ENCODE assay signal across 9 cellular contexts in the genomic region with DNA sequence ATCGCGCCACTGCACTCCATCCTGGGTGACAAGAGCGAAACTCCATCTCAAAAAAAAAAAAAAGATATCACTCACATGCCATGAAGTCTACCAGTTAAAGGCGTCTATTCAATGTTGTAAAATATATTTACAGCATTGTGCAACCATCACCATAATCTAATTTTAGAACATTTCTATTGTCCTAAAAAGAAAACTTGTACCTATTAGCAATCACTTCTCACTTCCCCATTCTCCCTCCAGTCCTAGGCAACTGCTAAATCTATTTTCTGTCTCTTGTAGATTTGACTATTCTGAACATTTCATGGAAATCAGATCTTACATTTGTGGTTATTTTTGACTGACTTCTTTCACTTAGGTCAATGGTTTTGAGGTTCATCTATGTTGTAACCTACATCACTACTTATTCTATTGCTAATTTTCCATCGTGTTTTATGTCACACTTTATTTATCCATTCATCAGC. TPM values are rescaled to one million over a fixed set of nuclear protein-coding genes. Genes with fewer than 3 reads are reported as not detected.
A peak's percentile ranks its signal among the peaks of the same experiment; 100 is the strongest.
DNase-seq lines count a peak whose midpoint lies in the region; ATAC-seq and TF ChIP-seq lines count a peak whose summit lies in the region.
"Had no signal": no experiment of that assay in that cellular context is flagged by ENCODE, and none has a peak within 500 bp of the region (broad histone marks: within the 10 kb centered on the region; RNA-seq: fewer than 3 reads in every experiment).

No MANE protein-coding gene starts in this region.

- H3K4me3 ChIP-seq in parathyroid adenoma (ENCODE audit: low read depth, low read length), result no peak overlapping the region
- H3K4me3 ChIP-seq in uterus, result no peak overlapping the region
- no peak overlapping the region for H3K4me3 ChIP-seq in body of pancreas

- H3K9ac ChIP-seq in parathyroid adenoma, result no peak overlapping the region

- no peaks in the 10 kb centered on the region for H3K36me3 ChIP-seq in parathyroid adenoma (ENCODE audit: control insufficient read depth, insufficient read depth, low read length)
- no peaks in the 10 kb centered on the region for H3K36me3 ChIP-seq in uterus
- no peaks in the 10 kb centered on the region for H3K36me3 ChIP-seq in body of pancreas (replicated peaks in 1 of 2; ENCODE audit: insufficient read depth in 1 of 2, low read depth in 2 of 2)

- no peak overlapping the region for H3K27ac ChIP-seq in parathyroid adenoma
- H3K27ac ChIP-seq in uterus, result no peak overlapping the region
- H3K27ac ChIP-seq in body of pancreas, result no peak overlapping the region

- TF ChIP-seq POLR2A in uterus (IDR thresholded peaks at IDR 0.05) (no peak), body of pancreas (IDR thresholded peaks at IDR 0.05) (no peak)

- H3K79me2 ChIP-seq in parathyroid adenoma, result no peaks in the 10 kb centered on the region

- peak overlapping the region; percentile 3 for H2AFZ ChIP-seq in parathyroid adenoma

- DNase-seq in middle frontal gyrus (ENCODE audit: extremely low spot score, low spot score), result no peak
- DNase-seq in activated CD4-positive, alpha-beta T cell treated with anti-CD3 and anti-CD28 coated beads for 48 hours, result no peak
- DNase-seq in uterus, result no peak
- no peak for DNase-seq in body of pancreas
- DNase-seq: SW 1271 had no signal

- 69 to 76% methylated on average over 5 of the region's 5 CpGs for WGBS in body of pancreas, 2 donors

- H3K9me3 ChIP-seq in parathyroid adenoma (ENCODE audit: control insufficient read depth, low read length) (no peaks in the 10 kb centered on the region), uterus (no peaks in the 10 kb centered on the region), body of pancreas (no peaks in the 10 kb centered on the region)

- TF ChIP-seq CTCF in parathyroid adenoma (IDR thresholded peaks at IDR 0.05) (no peak), uterus (IDR thresholded peaks at IDR 0.05) (no peak), body of pancreas (IDR thresholded peaks at IDR 0.05) (no peak)

- intact Hi-C loops in uterus (cut with DNase I; ENCODE audit: low total_unique reads), result no loop called here
- intact Hi-C loops in body of pancreas (cut with DNase I), result no loop called here

- H3K27me3 ChIP-seq in parathyroid adenoma (ENCODE audit: control insufficient read depth, insufficient read depth, low read length) (no peaks in the 10 kb centered on the region), uterus (no peaks in the 10 kb centered on the region), body of pancreas (no peaks in the 10 kb centered on the region)

- H3K4me2 ChIP-seq in parathyroid adenoma (ENCODE audit: low read length), result no peak overlapping the region

- peaks cover 11% of the 10 kb centered on the region for H3K4me1 ChIP-seq in parathyroid adenoma
- H3K4me1 ChIP-seq in uterus, result no peaks in the 10 kb centered on the region
- no peaks in the 10 kb centered on the region for H3K4me1 ChIP-seq in body of pancreas

- ATAC-seq in GM18873 (IDR thresholded peaks at IDR 0.05; ENCODE audit: low FRiP score, unreplicated experiment), result peak; percentile 89
- peak; percentile 83 for ATAC-seq in HG02571 (IDR thresholded peaks at IDR 0.05; ENCODE audit: unreplicated experiment)
- peak; percentile 91 for ATAC-seq in HG03558 (IDR thresholded peaks at IDR 0.05; ENCODE audit: extremely low read depth, unreplicated experiment)
- no peak for ATAC-seq in body of pancreas

RNA-seq across cellular contexts. Expression of gene OTUD1, which starts 25.2 kb away (rescaled TPM):
- total RNA-seq in uterus (10 to 100 TPM in 2 of 4 donors, 1 to 10 TPM in 2; 6.8 to 19.9 (median 12.8) TPM), body of pancreas (10 to 100 TPM in 1 of 2 donors, 1 to 10 TPM in 1; 7.8 to 10.5 TPM)
